30 cellular contexts compared by ENCODE assay signal in genomic region chr9:97064171-97064570, GRCh38. TPM values are rescaled to one million over a fixed set of nuclear protein-coding genes. Genes with fewer than 3 reads are reported as not detected.
"Had no signal": no experiment of that assay in that cellular context is flagged by ENCODE, and none has a peak within 500 bp of the region (broad histone marks: within the 10 kb centered on the region; RNA-seq: fewer than 3 reads in every experiment).

No MANE protein-coding gene starts in this region.

- H3K36me3 ChIP-seq: adrenal gland, esophagus squamous epithelium, gastroesophageal sphincter, heart right ventricle had no signal

- H3K27me3 ChIP-seq: adrenal gland, body of pancreas had no signal

- H3K4me1 Mint-ChIP-seq: activated CD4-positive, alpha-beta T cell treated with anti-CD3 and anti-CD28 coated beads, Interleukin-2, amount 10 ng/mL, durations not matched to agents 7 days and 5 days had no signal

- H3K4me3 ChIP-seq: adrenal gland, body of pancreas, esophagus squamous epithelium, gastroesophageal sphincter, heart right ventricle had no signal

- H3K27ac ChIP-seq: adrenal gland, body of pancreas, epithelial cell of prostate, esophagus squamous epithelium, gastroesophageal sphincter, heart right ventricle had no signal

- H3K9me3 ChIP-seq: adrenal gland, body of pancreas, esophagus squamous epithelium had no signal

- H3K4me1 ChIP-seq: adrenal gland, gastroesophageal sphincter, heart right ventricle had no signal

- DNase-seq: activated CD4-positive, alpha-beta memory T cell treated with anti-CD3 and anti-CD28 coated beads, Interleukin-2, amount 10 ng/mL, durations not matched to agents 7 days and 5 days; activated CD4-positive, alpha-beta T cell treated with anti-CD3 and anti-CD28 coated beads for 36 hours; activated CD4-positive, alpha-beta T cell treated with anti-CD3 and anti-CD28 coated beads, Interleukin-2, amount 10 ng/mL, durations not matched to agents 7 days and 5 days; activated CD4-positive, alpha-beta T cell treated with anti-CD3 and anti-CD28 coated beads, Interleukin-2, amount 50 U/mL, for 4 hours; activated CD4-positive, CD25-positive, alpha-beta regulatory T cell; activated CD4-positive, CD25-positive, alpha-beta regulatory T cell treated with anti-CD3 and anti-CD28 coated beads, Interleukin-2, amount 50 U/mL, for 72 hours; activated CD8-positive, alpha-beta memory T cell treated with anti-CD3 and anti-CD28 coated beads, Interleukin-2, amount 50 U/mL, for 48 hours; activated gamma-delta T cell; activated naive CD4-positive, alpha-beta T cell; activated naive CD4-positive, alpha-beta T cell treated with anti-CD3 and anti-CD28 coated beads, Interleukin-2, amount 50 U/mL, for 16 hours; activated naive CD8-positive, alpha-beta T cell treated with anti-CD3 and anti-CD28 coated beads for 36 hours; activated naive CD8-positive, alpha-beta T cell treated with anti-CD3 and anti-CD28 coated beads, Interleukin-2, amount 50 U/mL, for 24 hours; activated T-cell treated with anti-CD3 and anti-CD28 coated beads for 4 hours; activated T-cell treated with anti-CD3 and anti-CD28 coated beads, Interleukin-2, amount 50 U/mL, for 24 hours; activated T-cell treated with anti-CD3 and anti-CD28 coated beads, Interleukin-2, amount 50 U/mL, for 72 hours; adrenal gland; amygdala; aorta; body of pancreas; caudate nucleus; cortex of kidney; dermis blood vessel endothelial cell; effector CD4-positive, alpha-beta T cell; effector memory CD8-positive, alpha-beta T cell; esophagus squamous epithelium; foreskin melanocyte; heart right ventricle; T-helper 2 cell had no signal

- H3K4me3 Mint-ChIP-seq: activated CD4-positive, alpha-beta memory T cell treated with anti-CD3 and anti-CD28 coated beads, Interleukin-2, amount 10 ng/mL, durations not matched to agents 7 days and 5 days; activated CD4-positive, alpha-beta T cell treated with anti-CD3 and anti-CD28 coated beads for 36 hours; activated CD4-positive, alpha-beta T cell treated with anti-CD3 and anti-CD28 coated beads, Interleukin-2, amount 10 ng/mL, durations not matched to agents 7 days and 5 days; activated naive CD8-positive, alpha-beta T cell treated with anti-CD3 and anti-CD28 coated beads for 36 hours; activated naive CD8-positive, alpha-beta T cell treated with anti-CD3 and anti-CD28 coated beads, Interleukin-2, amount 50 U/mL, for 24 hours; activated T-cell treated with anti-CD3 and anti-CD28 coated beads, Interleukin-2, amount 50 U/mL, for 24 hours; activated T-cell treated with anti-CD3 and anti-CD28 coated beads, Interleukin-2, amount 50 U/mL, for 72 hours; effector memory CD8-positive, alpha-beta T cell had no signal

- H3K27ac Mint-ChIP-seq: activated CD4-positive, alpha-beta memory T cell treated with anti-CD3 and anti-CD28 coated beads, Interleukin-2, amount 10 ng/mL, durations not matched to agents 7 days and 5 days; activated CD4-positive, alpha-beta T cell treated with anti-CD3 and anti-CD28 coated beads for 36 hours; activated CD4-positive, alpha-beta T cell treated with anti-CD3 and anti-CD28 coated beads, Interleukin-2, amount 10 ng/mL, durations not matched to agents 7 days and 5 days; activated naive CD8-positive, alpha-beta T cell treated with anti-CD3 and anti-CD28 coated beads for 36 hours; activated naive CD8-positive, alpha-beta T cell treated with anti-CD3 and anti-CD28 coated beads, Interleukin-2, amount 50 U/mL, for 24 hours; activated T-cell treated with anti-CD3 and anti-CD28 coated beads, Interleukin-2, amount 50 U/mL, for 24 hours; activated T-cell treated with anti-CD3 and anti-CD28 coated beads, Interleukin-2, amount 50 U/mL, for 72 hours; effector memory CD8-positive, alpha-beta T cell had no signal

RNA-seq across cellular contexts. Expression of gene CTSV, which starts 25.2 kb away (rescaled TPM):
- total RNA-seq: aorta had no signal
